ENCODE assay signal across 26 cellular contexts in the genomic region with DNA sequence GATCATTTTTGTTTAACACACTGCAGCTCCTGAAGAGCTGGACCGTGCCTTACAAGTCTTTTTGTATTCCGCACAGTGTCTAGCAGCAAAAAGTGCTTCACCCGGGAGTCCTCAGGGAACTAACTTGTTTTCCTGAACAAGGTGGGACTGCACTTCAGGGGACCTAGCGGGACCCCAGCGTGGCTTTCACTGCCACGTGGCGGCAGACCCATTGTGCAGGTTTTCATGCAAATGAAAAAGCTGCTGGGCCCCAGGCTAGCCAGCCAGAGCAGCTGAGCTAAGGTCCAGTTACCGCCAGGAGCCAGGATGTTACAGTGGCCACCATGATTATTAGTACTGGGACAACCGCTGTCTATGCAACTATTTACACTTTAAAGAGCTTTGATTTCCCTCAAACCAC.
"Had no signal": no experiment of that assay in that cellular context is flagged by ENCODE, and none has a peak within 500 bp of the region (broad histone marks: within the 10 kb centered on the region; RNA-seq: fewer than 3 reads in every experiment).

No MANE protein-coding gene starts in this region.

- H3K27me3 ChIP-seq: pancreas, tibial nerve, uterus had no signal

- H3K36me3 ChIP-seq: left ventricle myocardium inferior, pancreas, prostate gland, tibial nerve, uterus had no signal

- FAIRE-seq: islet of Langerhans, pancreas had no signal

- H3K27ac ChIP-seq: left ventricle myocardium inferior, pancreas, prostate gland, skin epidermis, tibial nerve, uterus had no signal

- ATAC-seq: natural killer cell; pancreas; right cardiac atrium; sciatic nerve; stimulated activated memory B cell treated with anti-CD40 and anti-IgM and Interleukin-4, amounts not matched to agents 10 μg/mL and 1 μg/mL and 100 μg/mL, for 72 hours; stimulated activated naive CD8-positive, alpha-beta T cell treated with anti-CD3 and anti-CD28 coated beads, Interleukin-15, amount 100 ng/mL, for 72 hours had no signal

- H3K4me3 ChIP-seq: left ventricle myocardium inferior, lung, pancreas, prostate gland, skin epidermis, tibial nerve, uterus had no signal

- H3K4me1 ChIP-seq: left ventricle myocardium inferior, pancreas, prostate gland, tibial nerve, uterus had no signal

- DNase-seq: hypothalamus; immature natural killer cell; kidney; left ventricle myocardium inferior; mesendoderm; naive B cell; natural killer cell; nephron progenitor cell; nucleus accumbens; pancreas; retina; right cardiac atrium; stimulated activated CD4-positive, alpha-beta T cell treated with anti-CD3 and anti-CD28 coated beads, Interleukin-2, amount 100 ng/mL, for 48 hours; stimulated activated CD4-positive, alpha-beta T cell treated with anti-CD3 and anti-CD28 coated beads, Interleukin-4, amount 100 ng/mL, for 4 hours; stimulated activated CD8-positive, alpha-beta memory T cell treated with anti-CD3 and anti-CD28 coated beads, Interleukin-4, amount 100 ng/mL, for 48 hours; stimulated activated naive CD4-positive, alpha-beta T cell treated with Interleukin-2 at 50 U/mL for 16 hours; stimulated activated naive CD8-positive, alpha-beta T cell treated with anti-CD3 and anti-CD28 coated beads, Interleukin-15, amount 100 ng/mL, for 72 hours; substantia nigra; uterus had no signal

- H3K9me3 ChIP-seq: left ventricle myocardium inferior, pancreas, prostate gland, tibial nerve, uterus had no signal
